In genomic region chr11:119728651-119729580, GRCh38 we compare ENCODE assay signal across 8 cellular contexts. TPM values are rescaled to one million over a fixed set of nuclear protein-coding genes. Genes with fewer than 3 reads are reported as not detected.
DNase-seq lines count a peak whose midpoint lies in the region; ATAC-seq, FAIRE-seq and TF ChIP-seq lines count a peak whose summit lies in the region.

A gene with protein sequence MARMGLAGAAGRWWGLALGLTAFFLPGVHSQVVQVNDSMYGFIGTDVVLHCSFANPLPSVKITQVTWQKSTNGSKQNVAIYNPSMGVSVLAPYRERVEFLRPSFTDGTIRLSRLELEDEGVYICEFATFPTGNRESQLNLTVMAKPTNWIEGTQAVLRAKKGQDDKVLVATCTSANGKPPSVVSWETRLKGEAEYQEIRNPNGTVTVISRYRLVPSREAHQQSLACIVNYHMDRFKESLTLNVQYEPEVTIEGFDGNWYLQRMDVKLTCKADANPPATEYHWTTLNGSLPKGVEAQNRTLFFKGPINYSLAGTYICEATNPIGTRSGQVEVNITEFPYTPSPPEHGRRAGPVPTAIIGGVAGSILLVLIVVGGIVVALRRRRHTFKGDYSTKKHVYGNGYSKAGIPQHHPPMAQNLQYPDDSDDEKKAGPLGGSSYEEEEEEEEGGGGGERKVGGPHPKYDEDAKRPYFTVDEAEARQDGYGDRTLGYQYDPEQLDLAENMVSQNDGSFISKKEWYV (minus strand): TSS chr11:119729200. CDS start chr11:119728553, 647 bp downstream.

- TF ChIP-seq CTCF in fibroblast of mammary gland (conservative IDR thresholded peaks at IDR 0.05; ENCODE audit: control insufficient read depth, insufficient read depth, low read depth, low read length): peak; percentile 48

- peaks cover 4% of the 10 kb centered on the region for H3K4me1 Mint-ChIP-seq in activated T-helper 17 cell treated with anti-CD3 and anti-CD28 coated beads, Interleukin-2, amount 50 U/mL, for 72 hours
- H3K4me1 Mint-ChIP-seq in natural killer cell treated with Interleukin-12 subunit alpha and Interleukin-12 subunit beta and Interleukin-15 and Interleukin-18, amount 100 ng/mL, for 72 hours (ENCODE audit: low read depth in 2 of 2): peaks cover 8 to 10% of the 10 kb centered on the region in 2 donors

- peak within 1 kb of the TSS; percentile 61 for H3K4me3 ChIP-seq in fibroblast of mammary gland (ENCODE audit: control insufficient read depth, low read depth, low read length)

- no peaks in the 10 kb centered on the region for H3K36me3 Mint-ChIP-seq in activated T-helper 17 cell treated with anti-CD3 and anti-CD28 coated beads, Interleukin-2, amount 50 U/mL, for 72 hours (ENCODE audit: low read depth)
- no peaks in the 10 kb centered on the region for H3K36me3 Mint-ChIP-seq in natural killer cell treated with Interleukin-12 subunit alpha and Interleukin-12 subunit beta and Interleukin-15 and Interleukin-18, amount 100 ng/mL, for 72 hours

- H3K27ac Mint-ChIP-seq in activated T-helper 17 cell treated with anti-CD3 and anti-CD28 coated beads, Interleukin-2, amount 50 U/mL, for 72 hours: peak within 1 kb of the TSS; percentile 70
- no peak within 1 kb of the TSS for H3K27ac Mint-ChIP-seq in natural killer cell treated with Interleukin-12 subunit alpha and Interleukin-12 subunit beta and Interleukin-15 and Interleukin-18, amount 100 ng/mL, for 72 hours

- peak; percentile 90 for ATAC-seq in GM21526 (IDR thresholded peaks at IDR 0.05; ENCODE audit: low FRiP score, unreplicated experiment)
- peak; percentile 92 for ATAC-seq in activated T-helper 17 cell treated with anti-CD3 and anti-CD28 coated beads, Interleukin-2, amount 50 U/mL, for 72 hours (replicated peaks)
- peak; percentile 92 to 94 for ATAC-seq in natural killer cell treated with Interleukin-12 subunit alpha and Interleukin-12 subunit beta and Interleukin-15 and Interleukin-18, amount 100 ng/mL, for 72 hours

- FAIRE-seq in RCC 7860 (lab: Jason Lieb, UNC): no peak

- peak; percentile 94 for DNase-seq in DMS79 treated with DMSO at 0.1 percent for 48 hours (lab: John Stamatoyannopoulos, UW)
- DNase-seq in HuH-7.5 (ENCODE audit: low spot score): peak; percentile 89
- DNase-seq in RCC 7860 (ENCODE audit: low spot score): peak; percentile 59
- peak; percentile 75 for DNase-seq in fibroblast of mammary gland (ENCODE audit: low read depth)
- peak; percentile 85 for DNase-seq in natural killer cell treated with Interleukin-12 subunit alpha and Interleukin-12 subunit beta and Interleukin-15 and Interleukin-18, amount 100 ng/mL, for 72 hours (ENCODE audit: low spot score)
- peak; percentile 60 to 94 (median 85) for DNase-seq in stimulated activated naive CD4-positive, alpha-beta T cell (lab: John Stamatoyannopoulos, UW)

- H3K4me3 Mint-ChIP-seq in activated T-helper 17 cell treated with anti-CD3 and anti-CD28 coated beads, Interleukin-2, amount 50 U/mL, for 72 hours: peak within 1 kb of the TSS; percentile 81
- H3K4me3 Mint-ChIP-seq in natural killer cell treated with Interleukin-12 subunit alpha and Interleukin-12 subunit beta and Interleukin-15 and Interleukin-18, amount 100 ng/mL, for 72 hours: peak within 1 kb of the TSS; percentile 87

- peaks cover 18% of the 10 kb centered on the region for H3K27me3 Mint-ChIP-seq in activated T-helper 17 cell treated with anti-CD3 and anti-CD28 coated beads, Interleukin-2, amount 50 U/mL, for 72 hours
- peaks cover 26 to 36% of the 10 kb centered on the region in 2 donors for H3K27me3 Mint-ChIP-seq in natural killer cell treated with Interleukin-12 subunit alpha and Interleukin-12 subunit beta and Interleukin-15 and Interleukin-18, amount 100 ng/mL, for 72 hours

- H3K9me3 Mint-ChIP-seq in activated T-helper 17 cell treated with anti-CD3 and anti-CD28 coated beads, Interleukin-2, amount 50 U/mL, for 72 hours: no peaks in the 10 kb centered on the region
- H3K9me3 Mint-ChIP-seq in natural killer cell treated with Interleukin-12 subunit alpha and Interleukin-12 subunit beta and Interleukin-15 and Interleukin-18, amount 100 ng/mL, for 72 hours: no peaks in the 10 kb centered on the region

RNA-seq across cellular contexts. Expression of the gene that starts here (rescaled TPM):
- total RNA-seq in activated T-helper 17 cell treated with anti-CD3 and anti-CD28 coated beads, Interleukin-2, amount 50 U/mL, for 72 hours: 1 to 10 TPM in 1 of 2 donors, under 1 TPM in 1; 0.78 to 2.3 TPM
- 1 to 10 TPM; 2.3 to 2.6 TPM for total RNA-seq in natural killer cell treated with Interleukin-12 subunit alpha and Interleukin-12 subunit beta and Interleukin-15 and Interleukin-18, amount 100 ng/mL, for 72 hours

Comparison
In these comparisons a context has a peak if more than half of its experiments do, and no peak if none do; other contexts are left out.
1. Peak in every context shown above with its lines: DNase-seq, ATAC-seq and H3K4me3 ChIP-seq.